ENCODE assay signal across 16 cellular contexts in genomic region chr11:130418756-130419155, GRCh38. TPM values are rescaled to one million over a fixed set of nuclear protein-coding genes. Genes with fewer than 3 reads are reported as not detected.
DNase-seq lines count a peak whose midpoint lies in the region; ATAC-seq and TF ChIP-seq lines count a peak whose summit lies in the region.
"Had no signal": no experiment of that assay in that cellular context is flagged by ENCODE, and none has a peak within 500 bp of the region (broad histone marks: within the 10 kb centered on the region; RNA-seq: fewer than 3 reads in every experiment).

No MANE protein-coding gene starts in this region.

- H3K14ac ChIP-seq in IMR-90 (replicated peaks; ENCODE audit: low read depth, low read length) = peak overlapping the region; percentile 33

- CTCF ChIA-PET in IMR-90 (lab: Yijun Ruan, JAX) = interaction anchor here (0.9 to 1.3 kb wide), 2 partner anchors 13 to 29 kb away, joined by 3 to 6 read pairs; no protein-coding TSS in a partner anchor

- H3K4ac ChIP-seq in IMR-90 (ENCODE audit: low read depth, low read length) = peak overlapping the region; percentile 90

- no peak overlapping the region for H2AFZ ChIP-seq in IMR-90 (replicated peaks; ENCODE audit: low read length, poor library complexity)

- H3K9ac ChIP-seq in IMR-90 (ENCODE audit: low read depth, low read length) = no peak overlapping the region
- H3K9ac ChIP-seq: BLaER1 had no signal

- TF ChIP-seq POLR2A in IMR-90 (IDR thresholded peaks at IDR 0.05; ENCODE audit: low read depth, low read length) = no peak

- peak overlapping the region; percentile 94 for H2BK120ac ChIP-seq in IMR-90 (ENCODE audit: low read depth, low read length)

- H3K56ac ChIP-seq in IMR-90 (ENCODE audit: extremely low read depth, insufficient read depth, low read length) = no peak overlapping the region

- POLR2A ChIA-PET in IMR-90 (lab: Charles Lee; ENCODE audit: unreplicated experiment) = no interaction called here

- peak overlapping the region; percentile 78; the same call in 1 of the 2 replicates for H3K27ac ChIP-seq in IMR-90 (ENCODE audit: insufficient read depth, low read length)
- peak overlapping the region; percentile 22 to 41 for H3K27ac ChIP-seq in esophagus (ENCODE audit: low read depth in 2 of 2, low read length in 1 of 2)
- peak overlapping the region; percentile 72 for H3K27ac ChIP-seq in upper lobe of right lung
- H3K27ac ChIP-seq: BLaER1, left ventricle myocardium inferior, VCaP had no signal

- no peaks in the 10 kb centered on the region for H3K9me3 ChIP-seq in IMR-90 (ENCODE audit: control insufficient read depth, insufficient read depth, low read length)
- no peaks in the 10 kb centered on the region for H3K9me3 ChIP-seq in esophagus (ENCODE audit: control insufficient read depth in 2 of 2, insufficient read depth in 1 of 2, low read depth in 1 of 2, low read length in 1 of 2)
- no peaks in the 10 kb centered on the region for H3K9me3 ChIP-seq in upper lobe of right lung
- H3K9me3 ChIP-seq: BLaER1, left ventricle myocardium inferior had no signal

- peak overlapping the region; percentile 78 for H3K18ac ChIP-seq in IMR-90 (ENCODE audit: low read depth, low read length)

- no TSS peak for BruUV-seq in IMR-90 (replicated peaks; lab: Mats Ljungman, UMichigan)

- H3K4me2 ChIP-seq in IMR-90 (ENCODE audit: low read depth, low read length) = no peak overlapping the region
- H3K4me2 ChIP-seq: BLaER1 had no signal

- peaks cover under 1% of the 10 kb centered on the region; the same call in 1 of the 2 replicates for H4K20me1 ChIP-seq in IMR-90 (ENCODE audit: insufficient read depth, low read length)
- H4K20me1 ChIP-seq: BLaER1 had no signal

- H3K9me1 ChIP-seq in IMR-90 (ENCODE audit: insufficient read depth, low read length) = peaks cover 19% of the 10 kb centered on the region

- intact Hi-C loops in IMR-90 (cut with micrococcal nuclease) (no loop called here), upper lobe of right lung (cut with DNase I) (no loop called here)

- H3K4me3 ChIP-seq in IMR-90 (ENCODE audit: insufficient read depth, low read depth, low read length) = no peak overlapping the region
- H3K4me3 ChIP-seq in esophagus (ENCODE audit: low read depth in 1 of 2, low read length in 2 of 2) = no peak overlapping the region
- no peak overlapping the region for H3K4me3 ChIP-seq in upper lobe of right lung
- H3K4me3 ChIP-seq: BLaER1, left ventricle myocardium inferior had no signal

- H3K23ac ChIP-seq in IMR-90 (ENCODE audit: low read depth, low read length) = peak overlapping the region; percentile 53

- no CpG with 5 or more reads among the region's 12 CpGs for WGBS in IMR-90 (ENCODE audit: extremely low coverage in 2 of 2, insufficient read length in 1 of 2), 2 experiments
- WGBS in esophagus, 2 donors = 53 to 58% methylated on average over 12 of the region's 12 CpGs

- H2BK15ac ChIP-seq in IMR-90 (ENCODE audit: low read depth, low read length) = peak overlapping the region; percentile 79; the same call in 2 of the 3 replicates

- in situ Hi-C loops in IMR-90 (cut with MboI; ENCODE audit: low sequenced_read_pairs) = loop anchor here (25.0 kb wide), 2 partner anchors 1469 to 1644 kb away; no protein-coding TSS in a partner anchor

- TF ChIP-seq CTCF in IMR-90 (conservative IDR thresholded peaks at IDR 0.05; ENCODE audit: low read depth, low read length) (no peak), upper lobe of right lung (IDR thresholded peaks at IDR 0.05) (no peak)

- H3K36me3 ChIP-seq in IMR-90 (ENCODE audit: control insufficient read depth, insufficient read depth, low read length) (peaks cover 5% of the 10 kb centered on the region; the same call in 1 of the 2 replicates), esophagus (ENCODE audit: control insufficient read depth in 2 of 2, insufficient read depth in 2 of 2, low read length in 1 of 2) (no peaks in the 10 kb centered on the region), upper lobe of right lung (no peaks in the 10 kb centered on the region)
- H3K36me3 ChIP-seq: BLaER1, left ventricle myocardium inferior had no signal

- DNase-seq in IMR-90 = peak; percentile 82
- DNase-seq in myocyte (ENCODE audit: low read depth) = peak; percentile 89
- peak; percentile 66 for DNase-seq in upper lobe of right lung
- no peak for DNase-seq in superior temporal gyrus (ENCODE audit: extremely low spot score)
- no peak for DNase-seq in DMS79 treated with DMSO at 0.1 percent for 48 hours (lab: John Stamatoyannopoulos, UW)
- no peak for DNase-seq in NCI-H82 (lab: John Stamatoyannopoulos, UW)
- DNase-seq: activated CD4-positive, alpha-beta T cell treated with anti-CD3 and anti-CD28 coated beads, Interleukin-2, amount 50 U/mL, for 4 hours; amniotic stem cell; cerebellar nuclear complex; left ventricle myocardium inferior; NCI-H187 treated with DMSO at 0.1 percent for 48 hours; NCI-H524 had no signal

- peak overlapping the region; percentile 60 to 68; a peak in 3 of 4 replicates for H4K8ac ChIP-seq in IMR-90 (ENCODE audit: low read depth in 2 of 2, low read length in 2 of 2)

- H2AK9ac ChIP-seq in IMR-90 (replicated peaks; ENCODE audit: low read depth, low read length, poor library complexity) = no peak overlapping the region

- H4K5ac ChIP-seq in IMR-90 (ENCODE audit: low read depth, low read length) = peak overlapping the region; percentile 65

- H2BK5ac ChIP-seq in IMR-90 (ENCODE audit: low read depth, low read length, poor library complexity, severe bottlenecking) = peak overlapping the region; percentile 20

- H2BK20ac ChIP-seq in IMR-90 (ENCODE audit: low read depth, low read length) = peak overlapping the region; percentile 72

- peak overlapping the region; percentile 89 for H4K91ac ChIP-seq in IMR-90 (ENCODE audit: insufficient read depth, low read depth, low read length)

- H3K27me3 ChIP-seq in IMR-90 (ENCODE audit: control insufficient read depth, insufficient read depth, low read length) (peaks cover 7% of the 10 kb centered on the region; the same call in 1 of the 2 replicates), esophagus (ENCODE audit: control insufficient read depth in 1 of 2, insufficient read depth in 2 of 2, low read length in 2 of 2) (no peaks in the 10 kb centered on the region), upper lobe of right lung (peaks cover 4% of the 10 kb centered on the region)

- H3K4me1 ChIP-seq in IMR-90 (ENCODE audit: control insufficient read depth, insufficient read depth, low read length) = peaks cover 38% of the 10 kb centered on the region
- peaks cover 0 to 9% of the 10 kb centered on the region in 2 donors for H3K4me1 ChIP-seq in esophagus (ENCODE audit: control insufficient read depth in 2 of 2, insufficient read depth in 2 of 2, low read length in 1 of 2)
- H3K4me1 ChIP-seq in upper lobe of right lung = peaks cover 20% of the 10 kb centered on the region

- no peaks in the 10 kb centered on the region for H3K79me1 ChIP-seq in IMR-90 (ENCODE audit: low read depth in 1 of 2, low read length in 2 of 2)

- peak overlapping the region; percentile 86 for H2AK5ac ChIP-seq in IMR-90 (ENCODE audit: low read depth, low read length)

- TF ChIP-seq RAD21 in IMR-90 (IDR thresholded peaks at IDR 0.05; ENCODE audit: low read length) = no peak

- dilution Hi-C loops in IMR-90 (cut with HindIII; ENCODE audit: low sequenced_read_pairs, unreplicated experiment) = no loop called here

- peak; percentile 57 for ATAC-seq in IMR-90 (ENCODE audit: low read depth)
- peak; percentile 51 for ATAC-seq in upper lobe of right lung

TF ChIP-seq in IMR-90, 13 proteins besides CTCF, POLR2A, EP300 and RAD21:
- 0 out of 2 replicates have a peak, but pooled peaks have one; percentile 17 for TF ChIP-seq MXI1 (IDR thresholded peaks at IDR 0.05; ENCODE audit: borderline replicate concordance, low read depth, low read length)
- TF ChIP-seq RCOR1 (IDR thresholded peaks at IDR 0.05; ENCODE audit: insufficient replicate concordance, low read length) = peak; percentile 28
- TF ChIP-seq MAZ (IDR thresholded peaks at IDR 0.05; ENCODE audit: borderline replicate concordance, low read depth, low read length) = no peak

RNA-seq across cellular contexts. Expression of gene ADAMTS8, which starts 9.7 kb away (rescaled TPM):
- under 0.01 TPM in 2 replicates for total RNA-seq in IMR-90 (2012; rRNA removed)
- 0.39 and 0.60 TPM in 2 replicates for polyA plus RNA-seq in IMR-90 (2012; rRNA removed)
- 0.30 and 1.3 TPM in 2 replicates for polyA plus RNA-seq in IMR-90 (2012; cell fraction: cytosol; rRNA removed)
- polyA plus RNA-seq in IMR-90 (2012; cell fraction: nucleus; rRNA removed; ENCODE audit: low replicate concordance) = 0.39 and 0.83 TPM in 2 replicates
- polyA plus RNA-seq in esophagus = 1 to 10 TPM; 2.2 to 3.1 TPM
- 0.13 and 0.16 TPM in 2 replicates for total RNA-seq in myocyte
- 0.57 TPM for polyA plus RNA-seq in myocyte (2012)
- total RNA-seq in upper lobe of right lung = 39.1 TPM
- total RNA-seq: osteoblast had no signal

RNA-seq across cellular contexts. Expression of gene ADAMTS15, which starts 29.7 kb away (rescaled TPM):
- total RNA-seq in IMR-90 (2012; rRNA removed) (3.0 and 3.1 TPM in 2 replicates), myocyte (1.8 and 5.0 TPM in 2 replicates), upper lobe of right lung (8.2 TPM)
- polyA plus RNA-seq in IMR-90 (2012; rRNA removed) (4.7 and 5.0 TPM in 2 replicates), esophagus (under 1 TPM; 0.53 to 0.61 TPM)
- 3.3 and 6.1 TPM in 2 replicates for polyA plus RNA-seq in IMR-90 (2012; cell fraction: cytosol; rRNA removed)
- 9.5 and 11.7 TPM in 2 replicates for polyA plus RNA-seq in IMR-90 (2012; cell fraction: nucleus; rRNA removed; ENCODE audit: low replicate concordance)
- 1.9 TPM for polyA plus RNA-seq in myocyte (2012)

Comparison
In these comparisons a context has a peak if more than half of its experiments do, and no peak if none do; other contexts are left out.
1. DNase-seq: peak in IMR-90 (single experiment), myocyte (single experiment) and upper lobe of right lung (single experiment); none in superior temporal gyrus (single experiment), DMS79 treated with DMSO at 0.1 percent for 48 hours (single experiment) and NCI-H82 (single experiment).
2. RNA of gene ADAMTS8, which starts 9.7 kb away (total RNA-seq): 39.1 TPM in upper lobe of right lung (single experiment); 0.13 to 0.16 TPM in myocyte and under 0.01 TPM in IMR-90; every median in the first group is over 10 times any median in the second.
3. Peak in every context shown above with its lines, with median percentiles within 50 percentile points of each other: H3K27ac ChIP-seq.